In genomic region chr2:240143801-240144648, GRCh38 we compare ENCODE assay signal across 9 cellular contexts. TPM values are rescaled to one million over a fixed set of nuclear protein-coding genes. Genes with fewer than 3 reads are reported as not detected.
DNase-seq lines count a peak whose midpoint lies in the region; ATAC-seq, FAIRE-seq and TF ChIP-seq lines count a peak whose summit lies in the region.
"Had no signal": no experiment of that assay in that cellular context is flagged by ENCODE, and none has a peak within 500 bp of the region (broad histone marks: within the 10 kb centered on the region; RNA-seq: fewer than 3 reads in every experiment).

No MANE protein-coding gene starts in this region.

- no peak overlapping the region for H3K27ac Mint-ChIP-seq in activated CD8-positive, alpha-beta T cell treated with anti-CD3 and anti-CD28 coated beads for 36 hours

- POLR2A ChIA-PET in activated CD8-positive, alpha-beta T cell treated with anti-CD3 and anti-CD28 coated beads for 36 hours (lab: Charles Lee), result interaction anchor here (1.0 kb wide), 1 partner anchor 104 kb away, joined by 3 read pairs; no protein-coding TSS in a partner anchor

- no peaks in the 10 kb centered on the region for H3K9me3 Mint-ChIP-seq in activated CD8-positive, alpha-beta T cell treated with anti-CD3 and anti-CD28 coated beads for 36 hours

- H3K4me3 Mint-ChIP-seq in activated CD8-positive, alpha-beta T cell treated with anti-CD3 and anti-CD28 coated beads for 36 hours, result no peak overlapping the region

- no peaks in the 10 kb centered on the region for H3K36me3 Mint-ChIP-seq in activated CD8-positive, alpha-beta T cell treated with anti-CD3 and anti-CD28 coated beads for 36 hours (ENCODE audit: low read depth)

- no peak for FAIRE-seq in D721Med (lab: Jason Lieb, UNC)

- CTCF ChIA-PET in activated CD8-positive, alpha-beta T cell treated with anti-CD3 and anti-CD28 coated beads for 36 hours (lab: Charles Lee), result interaction anchor here (0.6 to 6.2 kb wide), 18 partner anchors 8 to 253 kb away, joined by 3 to 100 read pairs (median 3); partner anchors contain the start of gene COPS9

- intact Hi-C loops in activated CD8-positive, alpha-beta T cell treated with anti-CD3 and anti-CD28 coated beads for 36 hours (cut with micrococcal nuclease), result loop anchor here (1.0 kb wide), 1 partner anchor 83 kb away; no protein-coding TSS in a partner anchor

- peak; percentile 79 for TF ChIP-seq CTCF in D721Med (IDR thresholded peaks at IDR 0.05; ENCODE audit: insufficient read depth, missing control alignments)
- peak; percentile 87 for TF ChIP-seq CTCF in activated CD8-positive, alpha-beta T cell treated with anti-CD3 and anti-CD28 coated beads for 36 hours (IDR thresholded peaks at IDR 0.05)

- no peaks in the 10 kb centered on the region for H3K4me1 Mint-ChIP-seq in activated CD8-positive, alpha-beta T cell treated with anti-CD3 and anti-CD28 coated beads for 36 hours (ENCODE audit: low read depth)

- ATAC-seq in HG02588 (IDR thresholded peaks at IDR 0.05; ENCODE audit: unreplicated experiment) (peak; percentile 57), GM19328 (IDR thresholded peaks at IDR 0.05; ENCODE audit: unreplicated experiment) (no peak)
- peak; percentile 97 for ATAC-seq in activated CD8-positive, alpha-beta T cell treated with anti-CD3 and anti-CD28 coated beads for 36 hours

- DNase-seq in D721Med (ENCODE audit: insufficient read length, low spot score) (peak; percentile 94), NCI-H69 (lab: John Stamatoyannopoulos, UW) (peak; percentile 38), ecto neural progenitor cell (ENCODE audit: low spot score) (peak; percentile 92), medulla oblongata (ENCODE audit: extremely low spot score) (peak; percentile 65)
- peak; percentile 83 for DNase-seq in activated CD8-positive, alpha-beta T cell treated with anti-CD3 and anti-CD28 coated beads for 36 hours
- peak; percentile 54 to 56 for DNase-seq in stimulated activated CD8-positive, alpha-beta memory T cell treated with anti-CD3 and anti-CD28 coated beads, Interleukin-15, amount 100 ng/mL, for 4 hours (ENCODE audit: low read depth in 2 of 2)

- peaks cover 4% of the 10 kb centered on the region for H3K27me3 Mint-ChIP-seq in activated CD8-positive, alpha-beta T cell treated with anti-CD3 and anti-CD28 coated beads for 36 hours

RNA-seq across cellular contexts. Expression of gene OTOS, which starts 3.6 kb away (rescaled TPM):
- total RNA-seq in activated CD8-positive, alpha-beta T cell treated with anti-CD3 and anti-CD28 coated beads for 36 hours, result not detected
- total RNA-seq: activated CD8-positive, alpha-beta memory T cell treated with anti-CD3 and anti-CD28 coated beads for 36 hours had no signal

RNA-seq across cellular contexts. Expression of gene COPS9, which starts 7.9 kb away (rescaled TPM):
- 100 to 1,000 TPM; 107 to 120 TPM for total RNA-seq in activated CD8-positive, alpha-beta T cell treated with anti-CD3 and anti-CD28 coated beads for 36 hours

Comparison
In these comparisons a context has a peak if more than half of its experiments do, and no peak if none do; other contexts are left out.
1. DNase-seq: peak in every context shown above with its lines; median percentile 94 in D721Med; 92 in ecto neural progenitor cell; 83 in activated CD8-positive, alpha-beta T cell treated with anti-CD3 and anti-CD28 coated beads for 36 hours; 65 in medulla oblongata; 55 in stimulated activated CD8-positive, alpha-beta memory T cell treated with anti-CD3 and anti-CD28 coated beads, Interleukin-15, amount 100 ng/mL, for 4 hours; 38 in NCI-H69.